3 cellular contexts compared by ENCODE assay signal in genomic region chr4:136055360-136055759, GRCh38.
A peak's percentile ranks its signal among the peaks of the same experiment; 100 is the strongest.
TF ChIP-seq lines count a peak whose summit lies in the region.

No MANE protein-coding gene starts in this region.

TF ChIP-seq in HepG2, 621 proteins besides CTCF, POLR2A, EP300 and RAD21:
- no peak for TF ChIP-seq SKI (IDR thresholded peaks at IDR 0.05; ENCODE audit: partially characterized antibody)
- no peak for TF ChIP-seq ZNF720 (CRISPR knock-in tag; IDR thresholded peaks at IDR 0.05)
- peak; percentile 26; the same call in 1 of the 2 replicates for TF ChIP-seq MAFF (IDR thresholded peaks at IDR 0.05; ENCODE audit: low read depth, low read length)
- TF ChIP-seq, protein P1, sequence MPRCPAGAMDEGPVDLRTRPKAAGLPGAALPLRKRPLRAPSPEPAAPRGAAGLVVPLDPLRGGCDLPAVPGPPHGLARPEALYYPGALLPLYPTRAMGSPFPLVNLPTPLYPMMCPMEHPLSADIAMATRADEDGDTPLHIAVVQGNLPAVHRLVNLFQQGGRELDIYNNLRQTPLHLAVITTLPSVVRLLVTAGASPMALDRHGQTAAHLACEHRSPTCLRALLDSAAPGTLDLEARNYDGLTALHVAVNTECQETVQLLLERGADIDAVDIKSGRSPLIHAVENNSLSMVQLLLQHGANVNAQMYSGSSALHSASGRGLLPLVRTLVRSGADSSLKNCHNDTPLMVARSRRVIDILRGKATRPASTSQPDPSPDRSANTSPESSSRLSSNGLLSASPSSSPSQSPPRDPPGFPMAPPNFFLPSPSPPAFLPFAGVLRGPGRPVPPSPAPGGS (CRISPR knock-in tag; IDR thresholded peaks at IDR 0.05), result no peak
- TF ChIP-seq ZKSCAN1 (IDR thresholded peaks at IDR 0.05; ENCODE audit: low read length), result no peak
- TF ChIP-seq ZNF652 (CRISPR knock-in tag; IDR thresholded peaks at IDR 0.05; ENCODE audit: borderline replicate concordance, low read depth), result no peak
- TF ChIP-seq STAT6 (CRISPR knock-in tag; IDR thresholded peaks at IDR 0.05; ENCODE audit: borderline replicate concordance), result no peak
- peak; percentile 45 to 66; a peak in 3 of 4 replicates for TF ChIP-seq MAFK (conservative IDR thresholded peaks at IDR 0.05 in 1 of 2, IDR thresholded peaks at IDR 0.05 in 1 of 2; ENCODE audit: low read length in 2 of 2)

TF ChIP-seq in A549, 52 proteins besides CTCF, POLR2A, EP300 and RAD21:
- no peak for TF ChIP-seq HOXB5 (CRISPR knock-in tag; IDR thresholded peaks at IDR 0.05)
- TF ChIP-seq NFE2L2 (conservative IDR thresholded peaks at IDR 0.05; ENCODE audit: low read length), result no peak
- TF ChIP-seq MAFK (IDR thresholded peaks at IDR 0.05; ENCODE audit: partially characterized antibody), result peak; percentile 49
- TF ChIP-seq, protein P1 (IDR thresholded peaks at IDR 0.05), result no peak
- no peak for TF ChIP-seq CBX8 (IDR thresholded peaks at IDR 0.05)

TF ChIP-seq in IMR-90, 13 proteins besides CTCF, POLR2A, EP300 and RAD21:
- no peak for TF ChIP-seq ELK1 (IDR thresholded peaks at IDR 0.05; ENCODE audit: borderline replicate concordance, low read depth, low read length)
- TF ChIP-seq BHLHE40 (IDR thresholded peaks at IDR 0.05; ENCODE audit: low read depth, low read length), result no peak
- TF ChIP-seq MAFK (IDR thresholded peaks at IDR 0.05; ENCODE audit: low read depth, low read length), result peak; percentile 59
